Comparison of ENCODE assay signal across 25 cellular contexts in genomic region chr1:230812568-230812967, GRCh38.
"Had no signal": no experiment of that assay in that cellular context is flagged by ENCODE, and none has a peak within 500 bp of the region (broad histone marks: within the 10 kb centered on the region; RNA-seq: fewer than 3 reads in every experiment).

No MANE protein-coding gene starts in this region.

- H3K79me2 ChIP-seq: parathyroid adenoma had no signal

- H3K36me3 ChIP-seq: neural progenitor cell, ovary, right lobe of liver, sigmoid colon, stomach, thoracic aorta, thyroid gland, tibial nerve, upper lobe of left lung, vagina had no signal

- H3K27me3 ChIP-seq: neural progenitor cell, ovary, right lobe of liver, sigmoid colon, stomach, thyroid gland, tibial nerve, upper lobe of left lung, vagina had no signal

- DNase-seq: occipital lobe; ovary; posterior cingulate gyrus; psoas muscle; right cardiac atrium; right lobe of liver; sigmoid colon; small intestine; stimulated activated CD4-positive, alpha-beta T cell treated with anti-CD3 and anti-CD28 coated beads, Interleukin-15, amount 100 ng/mL, for 24 hours; stimulated activated CD4-positive, alpha-beta T cell treated with anti-CD3 and anti-CD28 coated beads, Interleukin-2, amount 100 ng/mL, for 24 hours; stimulated activated CD4-positive, alpha-beta T cell treated with anti-CD3 and anti-CD28 coated beads, Interleukin-2, amount 100 ng/mL, for 48 hours; stimulated activated CD4-positive, alpha-beta T cell treated with anti-CD3 and anti-CD28 coated beads, Interleukin-4, amount 100 ng/mL, for 24 hours; stimulated activated naive B cell treated with anti-CD40 and anti-IgM and Interleukin-4, amounts not matched to agents 10 μg/mL and 1 μg/mL and 100 μg/mL, for 72 hours; stimulated activated naive CD4-positive, alpha-beta T cell treated with Interleukin-2 at 50 U/mL for 16 hours; stomach; thyroid gland; trophoblast cell; upper lobe of left lung had no signal

- ATAC-seq: psoas muscle; right cardiac atrium; right lobe of liver; stimulated activated effector memory CD8-positive, alpha-beta T cell treated with anti-CD3 and anti-CD28 coated beads, Interleukin-12 subunit alpha, Interleukin-12 subunit beta, amount 100 ng/mL, for 72 hours; stimulated activated naive B cell treated with anti-CD40 and anti-IgM and Interleukin-4, amounts not matched to agents 10 μg/mL and 1 μg/mL and 100 μg/mL, for 72 hours had no signal

- H3K27ac ChIP-seq: neural progenitor cell, ovary, parathyroid adenoma, psoas muscle, right lobe of liver, sigmoid colon, stomach, thoracic aorta, thyroid gland, tibial nerve, upper lobe of left lung, vagina had no signal

- H3K4me2 ChIP-seq: neural progenitor cell had no signal

- H2AFZ ChIP-seq: neural progenitor cell, parathyroid adenoma had no signal

- H3K4me1 ChIP-seq: neural progenitor cell, parathyroid adenoma, psoas muscle, right lobe of liver, thyroid gland, upper lobe of left lung, vagina had no signal

- FAIRE-seq: small intestine, urothelium cell line had no signal

- H3K9me3 ChIP-seq: ovary, thyroid gland had no signal

- H3K4me3 ChIP-seq: neural progenitor cell, ovary, psoas muscle, right lobe of liver, sigmoid colon, stomach, thoracic aorta, thyroid gland, tibial nerve, upper lobe of left lung, vagina had no signal

- H3K9ac ChIP-seq: neural progenitor cell, parathyroid adenoma had no signal
